ENCODE assay signal across 28 cellular contexts in genomic region chr1:226390681-226391080, GRCh38.
"Had no signal": no experiment of that assay in that cellular context is flagged by ENCODE, and none has a peak within 500 bp of the region (broad histone marks: within the 10 kb centered on the region; RNA-seq: fewer than 3 reads in every experiment).

No MANE protein-coding gene starts in this region.

- FAIRE-seq: small intestine had no signal

- H3K4me1 ChIP-seq: parathyroid adenoma, psoas muscle, stomach, thyroid gland, tibial nerve, upper lobe of right lung, uterus had no signal

- H3K36me3 ChIP-seq: ovary, uterus had no signal

- H3K27me3 Mint-ChIP-seq: progenitor cell of endocrine pancreas; stimulated activated naive B cell treated with anti-CD40 and anti-IgM and Interleukin-4, amounts not matched to agents 10 μg/mL and 1 μg/mL and 100 μg/mL, for 72 hours; stimulated activated naive CD8-positive, alpha-beta T cell treated with anti-CD3 and anti-CD28 coated beads, Interleukin-15, Interleukin-2, amounts not matched to agents 100 ng/mL and 50 ng/mL, for 24 hours; type B pancreatic cell had no signal

- H3K4me1 Mint-ChIP-seq: neural progenitor cell; stimulated activated effector memory CD8-positive, alpha-beta T cell treated with anti-CD3 and anti-CD28 coated beads, Interleukin-12 subunit alpha, Interleukin-12 subunit beta, amount 100 ng/mL, for 72 hours had no signal

- H3K27ac ChIP-seq: neural progenitor cell, ovary, parathyroid adenoma, psoas muscle, right lobe of liver, sigmoid colon, stomach, thoracic aorta, thyroid gland, tibial nerve, upper lobe of right lung, uterus had no signal

- ATAC-seq: natural killer cell; psoas muscle; stimulated activated effector memory CD8-positive, alpha-beta T cell treated with anti-CD3 and anti-CD28 coated beads, Interleukin-12 subunit alpha, Interleukin-12 subunit beta, amount 100 ng/mL, for 72 hours; stimulated activated naive B cell treated with anti-CD40 and anti-IgM and Interleukin-4, amounts not matched to agents 10 μg/mL and 1 μg/mL and 100 μg/mL, for 72 hours; upper lobe of right lung had no signal

- H3K4me3 ChIP-seq: neural progenitor cell, ovary, psoas muscle, right lobe of liver, sigmoid colon, stomach, thoracic aorta, thyroid gland, tibial nerve, upper lobe of right lung, uterus had no signal

- H3K27me3 ChIP-seq: neural progenitor cell, ovary, right lobe of liver, sigmoid colon, stomach, thyroid gland, tibial nerve, upper lobe of right lung, uterus had no signal

- H3K4me3 Mint-ChIP-seq: natural killer cell; nephron; neural progenitor cell; stimulated activated effector memory CD8-positive, alpha-beta T cell treated with anti-CD3 and anti-CD28 coated beads, Interleukin-12 subunit alpha, Interleukin-12 subunit beta, amount 100 ng/mL, for 72 hours; stimulated activated naive B cell treated with anti-CD40 and anti-IgM and Interleukin-4, amounts not matched to agents 10 μg/mL and 1 μg/mL and 100 μg/mL, for 72 hours; stimulated activated naive CD8-positive, alpha-beta T cell treated with anti-CD3 and anti-CD28 coated beads, Interleukin-15, Interleukin-2, amounts not matched to agents 100 ng/mL and 50 ng/mL, for 24 hours; type B pancreatic cell had no signal

- H3K36me3 Mint-ChIP-seq: natural killer cell had no signal

- DNase-seq: natural killer cell; occipital lobe; ovary; posterior cingulate gyrus; psoas muscle; right cardiac atrium; sigmoid colon; small intestine; stimulated activated CD4-positive, alpha-beta T cell treated with anti-CD3 and anti-CD28 coated beads, Interleukin-15, amount 100 ng/mL, for 24 hours; stimulated activated CD4-positive, alpha-beta T cell treated with anti-CD3 and anti-CD28 coated beads, Interleukin-2, amount 100 ng/mL, for 24 hours; stimulated activated CD4-positive, alpha-beta T cell treated with anti-CD3 and anti-CD28 coated beads, Interleukin-2, amount 100 ng/mL, for 48 hours; stimulated activated CD4-positive, alpha-beta T cell treated with anti-CD3 and anti-CD28 coated beads, Interleukin-4, amount 100 ng/mL, for 24 hours; stimulated activated naive B cell treated with anti-CD40 and anti-IgM and Interleukin-4, amounts not matched to agents 10 μg/mL and 1 μg/mL and 100 μg/mL, for 72 hours; stimulated activated naive CD4-positive, alpha-beta T cell treated with Interleukin-2 at 50 U/mL for 16 hours; stomach; thyroid gland; upper lobe of right lung; uterus had no signal

- H3K9me3 Mint-ChIP-seq: natural killer cell; nephron; neural progenitor cell; stimulated activated effector memory CD8-positive, alpha-beta T cell treated with anti-CD3 and anti-CD28 coated beads, Interleukin-12 subunit alpha, Interleukin-12 subunit beta, amount 100 ng/mL, for 72 hours; stimulated activated naive B cell treated with anti-CD40 and anti-IgM and Interleukin-4, amounts not matched to agents 10 μg/mL and 1 μg/mL and 100 μg/mL, for 72 hours; stimulated activated naive CD8-positive, alpha-beta T cell treated with anti-CD3 and anti-CD28 coated beads, Interleukin-15, Interleukin-2, amounts not matched to agents 100 ng/mL and 50 ng/mL, for 24 hours; type B pancreatic cell had no signal

- H3K27ac Mint-ChIP-seq: natural killer cell; nephron; neural progenitor cell; progenitor cell of endocrine pancreas; stimulated activated effector memory CD8-positive, alpha-beta T cell treated with anti-CD3 and anti-CD28 coated beads, Interleukin-12 subunit alpha, Interleukin-12 subunit beta, amount 100 ng/mL, for 72 hours; stimulated activated naive CD8-positive, alpha-beta T cell treated with anti-CD3 and anti-CD28 coated beads, Interleukin-15, Interleukin-2, amounts not matched to agents 100 ng/mL and 50 ng/mL, for 24 hours; type B pancreatic cell had no signal
